30 cellular contexts compared by ENCODE assay signal in the genomic region with DNA sequence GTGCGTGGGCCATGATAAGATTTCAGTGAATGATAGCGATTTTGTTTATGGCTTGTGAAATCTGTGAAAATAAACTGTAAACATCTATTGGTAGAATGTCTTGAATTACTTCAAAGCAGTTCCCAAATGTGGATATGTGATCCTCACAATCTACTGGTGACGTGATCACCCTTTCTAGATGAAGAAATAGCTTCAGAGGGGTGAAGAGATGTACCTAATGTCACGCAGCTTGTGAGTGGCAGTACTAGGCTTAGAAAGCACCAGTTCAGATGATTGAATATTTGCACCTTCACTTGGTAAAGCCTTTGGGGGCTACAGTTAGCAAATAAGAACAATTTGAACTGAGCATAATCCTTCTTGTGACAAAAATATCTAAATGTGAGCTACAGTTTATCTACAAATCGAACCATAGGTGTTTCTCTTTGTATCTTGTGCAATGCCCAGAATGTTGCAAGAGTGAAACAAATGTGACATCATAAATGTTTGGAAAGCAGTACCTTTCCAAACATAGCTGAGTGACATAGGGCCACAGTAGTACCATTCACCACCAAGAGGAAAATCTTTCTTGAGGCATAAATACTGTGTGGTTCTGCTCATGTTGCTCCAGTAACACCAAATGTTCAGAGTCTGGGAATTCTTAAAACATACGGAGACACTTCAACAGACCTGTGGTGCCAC. TPM values are rescaled to one million over a fixed set of nuclear protein-coding genes. Genes with fewer than 3 reads are reported as not detected.
"Had no signal": no experiment of that assay in that cellular context is flagged by ENCODE, and none has a peak within 500 bp of the region (broad histone marks: within the 10 kb centered on the region; RNA-seq: fewer than 3 reads in every experiment).

No MANE protein-coding gene starts in this region.

- H3K27ac ChIP-seq: coronary artery, dorsolateral prefrontal cortex, esophagus muscularis mucosa, foreskin keratinocyte, gastrocnemius medialis, heart left ventricle had no signal

- H3K27ac Mint-ChIP-seq: activated CD4-positive, alpha-beta memory T cell treated with anti-CD3 and anti-CD28 coated beads, Interleukin-2, amount 10 ng/mL, durations not matched to agents 7 days and 5 days; activated CD4-positive, alpha-beta T cell treated with anti-CD3 and anti-CD28 coated beads, Interleukin-2, amount 10 ng/mL, durations not matched to agents 7 days and 5 days; activated naive CD4-positive, alpha-beta T cell treated with anti-CD3 and anti-CD28 coated beads, Interleukin-2, amount 10 ng/mL, durations not matched to agents 7 days and 5 days; activated naive CD8-positive, alpha-beta T cell; activated T-cell treated with anti-CD3 and anti-CD28 coated beads, Interleukin-2, amount 50 U/mL, for 24 hours; activated T-cell treated with anti-CD3 and anti-CD28 coated beads, Interleukin-2, amount 50 U/mL, for 72 hours; dendritic cell treated with granulocyte-macrophage colony-stimulating factor and Interleukin-4, amounts not matched to agents 40 ng/mL and 50 ng/mL, for 4 days; endodermal cell; T-helper 17 cell had no signal

- H3K27me3 ChIP-seq: esophagus muscularis mucosa, foreskin keratinocyte, gastrocnemius medialis had no signal

- H3K4me3 ChIP-seq: coronary artery, dorsolateral prefrontal cortex, esophagus muscularis mucosa, gastrocnemius medialis, heart left ventricle had no signal

- H3K9me3 ChIP-seq: esophagus muscularis mucosa, gastrocnemius medialis, heart left ventricle had no signal

- H3K4me1 Mint-ChIP-seq: activated CD4-positive, alpha-beta memory T cell treated with anti-CD3 and anti-CD28 coated beads, Interleukin-2, amount 10 ng/mL, durations not matched to agents 7 days and 5 days; activated CD4-positive, alpha-beta T cell treated with anti-CD3 and anti-CD28 coated beads, Interleukin-2, amount 10 ng/mL, durations not matched to agents 7 days and 5 days; activated naive CD4-positive, alpha-beta T cell treated with anti-CD3 and anti-CD28 coated beads, Interleukin-2, amount 10 ng/mL, durations not matched to agents 7 days and 5 days; central memory CD8-positive, alpha-beta T cell; endodermal cell; T-helper 17 cell had no signal

- ATAC-seq: activated T-cell treated with anti-CD3 and anti-CD28 coated beads, Interleukin-2, amount 50 U/mL, for 72 hours; foreskin keratinocyte; gastrocnemius medialis; heart left ventricle; T-helper 17 cell had no signal

- H3K36me3 ChIP-seq: esophagus muscularis mucosa, gastrocnemius medialis, heart left ventricle had no signal

- DNase-seq: activated CD4-positive, alpha-beta memory T cell treated with anti-CD3 and anti-CD28 coated beads, Interleukin-2, amount 10 ng/mL, durations not matched to agents 7 days and 5 days; activated CD4-positive, alpha-beta T cell treated with anti-CD3 and anti-CD28 coated beads for 1 hour; activated CD4-positive, alpha-beta T cell treated with anti-CD3 and anti-CD28 coated beads for 4 hours; activated CD4-positive, alpha-beta T cell treated with anti-CD3 and anti-CD28 coated beads, Interleukin-2, amount 10 ng/mL, durations not matched to agents 7 days and 5 days; activated CD4-positive, alpha-beta T cell treated with anti-CD3 and anti-CD28 coated beads, Interleukin-2, amount 50 U/mL, for 4 hours; activated CD8-positive, alpha-beta memory T cell treated with anti-CD3 and anti-CD28 coated beads, Interleukin-2, amount 50 U/mL, for 48 hours; activated gamma-delta T cell; activated naive CD4-positive, alpha-beta T cell; activated naive CD4-positive, alpha-beta T cell treated with anti-CD3 and anti-CD28 coated beads, Interleukin-2, amount 10 ng/mL, durations not matched to agents 7 days and 5 days; activated T-cell treated with anti-CD3 and anti-CD28 coated beads for 4 hours; activated T-cell treated with anti-CD3 and anti-CD28 coated beads, Interleukin-2, amount 50 U/mL, for 24 hours; activated T-cell treated with anti-CD3 and anti-CD28 coated beads, Interleukin-2, amount 50 U/mL, for 72 hours; amniotic stem cell; anterior cingulate cortex; dorsolateral prefrontal cortex; effector memory CD4-positive, alpha-beta T cell; endodermal cell; erythroblast; foreskin keratinocyte; gastrocnemius medialis; glutamatergic neuron; heart left ventricle; T-helper 1 cell; T-helper 17 cell had no signal

- H3K4me1 ChIP-seq: esophagus muscularis mucosa, foreskin keratinocyte, gastrocnemius medialis, heart left ventricle had no signal

- H3K36me3 Mint-ChIP-seq: activated naive CD4-positive, alpha-beta T cell treated with anti-CD3 and anti-CD28 coated beads, Interleukin-2, amount 10 ng/mL, durations not matched to agents 7 days and 5 days; activated naive CD8-positive, alpha-beta T cell had no signal

- H3K27me3 Mint-ChIP-seq: activated CD4-positive, alpha-beta memory T cell treated with anti-CD3 and anti-CD28 coated beads, Interleukin-2, amount 10 ng/mL, durations not matched to agents 7 days and 5 days; activated CD4-positive, alpha-beta T cell treated with anti-CD3 and anti-CD28 coated beads, Interleukin-2, amount 10 ng/mL, durations not matched to agents 7 days and 5 days; activated naive CD4-positive, alpha-beta T cell treated with anti-CD3 and anti-CD28 coated beads, Interleukin-2, amount 10 ng/mL, durations not matched to agents 7 days and 5 days; activated naive CD8-positive, alpha-beta T cell; activated T-cell treated with anti-CD3 and anti-CD28 coated beads, Interleukin-2, amount 50 U/mL, for 24 hours; brain; central memory CD8-positive, alpha-beta T cell; dendritic cell treated with granulocyte-macrophage colony-stimulating factor and Interleukin-4, amounts not matched to agents 40 ng/mL and 50 ng/mL, for 4 days; T-helper 17 cell had no signal

- H3K4me3 Mint-ChIP-seq: activated CD4-positive, alpha-beta memory T cell treated with anti-CD3 and anti-CD28 coated beads, Interleukin-2, amount 10 ng/mL, durations not matched to agents 7 days and 5 days; activated CD4-positive, alpha-beta T cell treated with anti-CD3 and anti-CD28 coated beads, Interleukin-2, amount 10 ng/mL, durations not matched to agents 7 days and 5 days; activated naive CD4-positive, alpha-beta T cell treated with anti-CD3 and anti-CD28 coated beads, Interleukin-2, amount 10 ng/mL, durations not matched to agents 7 days and 5 days; activated naive CD8-positive, alpha-beta T cell; activated T-cell treated with anti-CD3 and anti-CD28 coated beads, Interleukin-2, amount 50 U/mL, for 24 hours; activated T-cell treated with anti-CD3 and anti-CD28 coated beads, Interleukin-2, amount 50 U/mL, for 72 hours; brain; central memory CD8-positive, alpha-beta T cell; dendritic cell treated with granulocyte-macrophage colony-stimulating factor and Interleukin-4, amounts not matched to agents 40 ng/mL and 50 ng/mL, for 4 days; endodermal cell; T-helper 17 cell had no signal

- H3K9me3 Mint-ChIP-seq: activated CD4-positive, alpha-beta memory T cell treated with anti-CD3 and anti-CD28 coated beads, Interleukin-2, amount 10 ng/mL, durations not matched to agents 7 days and 5 days; activated CD4-positive, alpha-beta T cell treated with anti-CD3 and anti-CD28 coated beads, Interleukin-2, amount 10 ng/mL, durations not matched to agents 7 days and 5 days; activated naive CD4-positive, alpha-beta T cell treated with anti-CD3 and anti-CD28 coated beads, Interleukin-2, amount 10 ng/mL, durations not matched to agents 7 days and 5 days; activated T-cell treated with anti-CD3 and anti-CD28 coated beads, Interleukin-2, amount 50 U/mL, for 24 hours; activated T-cell treated with anti-CD3 and anti-CD28 coated beads, Interleukin-2, amount 50 U/mL, for 72 hours; central memory CD8-positive, alpha-beta T cell; dendritic cell treated with granulocyte-macrophage colony-stimulating factor and Interleukin-4, amounts not matched to agents 40 ng/mL and 50 ng/mL, for 4 days; endodermal cell had no signal

RNA-seq across cellular contexts. Expression of gene PAK3, which starts 14.2 kb away (rescaled TPM):
- polyA plus RNA-seq: foreskin keratinocyte had no signal
